In the genomic region with DNA sequence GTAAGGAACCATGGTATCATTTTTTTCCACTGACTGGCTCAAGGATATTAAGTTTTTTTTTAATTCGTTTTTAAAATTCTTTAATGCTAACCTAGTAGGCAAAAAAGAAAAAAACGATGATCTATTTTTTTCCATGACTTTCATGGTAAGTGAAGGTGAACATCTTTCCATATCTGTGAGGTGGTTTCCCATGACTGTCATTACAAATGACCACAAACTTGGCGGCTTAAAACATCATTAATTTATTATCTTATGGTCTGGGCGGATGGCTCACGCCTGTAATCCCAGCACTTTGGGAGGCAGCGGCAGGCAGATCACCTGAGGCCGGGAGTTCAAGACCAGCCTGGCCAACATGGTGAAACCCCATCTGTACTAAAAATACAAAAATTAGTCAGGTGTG, we compare ENCODE assay signal across 21 cellular contexts. TPM values are rescaled to one million over a fixed set of nuclear protein-coding genes. Genes with fewer than 3 reads are reported as not detected.
"Had no signal": no experiment of that assay in that cellular context is flagged by ENCODE, and none has a peak within 500 bp of the region (broad histone marks: within the 10 kb centered on the region; RNA-seq: fewer than 3 reads in every experiment).

No MANE protein-coding gene starts in this region.

- DNase-seq: activated CD4-positive, alpha-beta T cell treated with anti-CD3 and anti-CD28 coated beads for 48 hours; activated CD4-positive, alpha-beta T cell treated with anti-CD3 and anti-CD28 coated beads, Interleukin-2, amount 50 U/mL, for 4 hours; activated CD8-positive, alpha-beta memory T cell treated with anti-CD3 and anti-CD28 coated beads for 24 hours; activated gamma-delta T cell treated with Interleukin-2 at 50 U/mL for 16 hours; activated naive CD4-positive, alpha-beta T cell treated with anti-CD3 and anti-CD28 coated beads, Interleukin-2, amount 50 U/mL, for 16 hours; activated T-cell treated with anti-CD3 and anti-CD28 coated beads, Interleukin-2, amount 50 U/mL, for 4 hours; cerebellar nuclear complex; Karpas-422; MM.1S; NCI-H1105; NCI-H1436; NCI-H1694 treated with DMSO at 0.1 percent for 48 hours; NCI-H2029 treated with DMSO at 0.1 percent for 48 hours; NCI-H524; PC-3; SHP77 had no signal

- H3K4me3 ChIP-seq: K562 had no signal

- ATAC-seq: K562, PC-3 had no signal

- H3K4me3 Mint-ChIP-seq: activated T-cell treated with anti-CD3 and anti-CD28 coated beads, Interleukin-2, amount 50 U/mL, for 4 hours; T-helper 1 cell treated with Interleukin-12 subunit alpha and Interleukin-12 subunit beta and Interleukin-4 antibody, amounts not matched to agents 30 μg/mL and 1 μg/mL, for 36 hours had no signal

- H3K27ac Mint-ChIP-seq: activated T-helper 2 cell treated with anti-CD3 and anti-CD28 coated beads, Interferon-gamma antibody, Interleukin-2, Interleukin-4, amounts not matched to agents 10 μg/mL and 5 μg/mL and 100 μg/mL, durations not matched to agents 14 hours and 24 hours and 36 hours; T-helper 1 cell treated with Interleukin-12 subunit alpha and Interleukin-12 subunit beta and Interleukin-4 antibody, amounts not matched to agents 30 μg/mL and 1 μg/mL, for 36 hours had no signal

RNA-seq across cellular contexts. Expression of gene AHSP, which starts 10.5 kb away (rescaled TPM):
- total RNA-seq: activated T-cell treated with anti-CD3 and anti-CD28 coated beads, Interleukin-2, amount 50 U/mL, for 4 hours; activated T-helper 2 cell treated with anti-CD3 and anti-CD28 coated beads, Interferon-gamma antibody, Interleukin-2, Interleukin-4, amounts not matched to agents 10 μg/mL and 5 μg/mL and 100 μg/mL, durations not matched to agents 14 hours and 24 hours and 36 hours; PC-3; SK-MEL-5 had no signal

RNA-seq across cellular contexts. Expression of gene SLC5A2, which starts 55.3 kb away (rescaled TPM):
- total RNA-seq: activated T-cell treated with anti-CD3 and anti-CD28 coated beads, Interleukin-2, amount 50 U/mL, for 4 hours; activated T-helper 2 cell treated with anti-CD3 and anti-CD28 coated beads, Interferon-gamma antibody, Interleukin-2, Interleukin-4, amounts not matched to agents 10 μg/mL and 5 μg/mL and 100 μg/mL, durations not matched to agents 14 hours and 24 hours and 36 hours; cardiac septum had no signal
